8 cellular contexts compared by ENCODE assay signal in the genomic region with DNA sequence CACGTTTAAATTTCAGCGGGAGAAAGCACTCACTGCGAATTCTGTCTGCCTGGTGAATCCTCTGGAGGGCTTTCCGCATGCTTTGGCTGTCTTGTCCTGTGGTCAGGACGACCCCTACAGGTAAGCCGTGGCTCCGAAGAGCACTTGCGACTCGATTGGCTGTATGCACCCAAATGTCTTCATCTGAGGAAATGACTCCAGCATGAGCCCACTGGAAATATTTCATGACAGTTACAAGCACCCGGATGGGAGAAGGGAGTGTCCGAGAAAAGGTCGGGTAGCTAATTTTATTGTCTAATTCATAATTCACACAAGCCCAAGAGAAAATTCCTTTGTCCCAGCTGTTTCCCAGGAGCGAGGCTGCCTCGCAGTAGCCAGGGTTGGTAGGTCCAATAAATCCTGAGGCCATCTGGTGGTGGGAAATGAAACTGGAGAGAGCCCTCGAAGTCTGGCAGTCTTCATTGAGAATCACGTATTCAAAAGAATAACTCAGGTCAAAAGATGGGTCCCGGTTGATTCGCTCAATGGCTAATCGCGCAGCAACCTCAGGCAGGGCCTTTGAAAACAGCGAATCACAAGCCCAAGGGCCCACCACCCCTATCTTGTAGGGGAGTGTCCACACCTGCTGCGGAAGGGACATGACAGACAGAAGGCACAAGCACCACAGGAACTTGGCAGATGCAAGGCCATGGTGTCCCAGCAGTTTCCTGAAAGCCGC. TPM values are rescaled to one million over a fixed set of nuclear protein-coding genes. Genes with fewer than 3 reads are reported as not detected.
DNase-seq lines count a peak whose midpoint lies in the region; ATAC-seq and TF ChIP-seq lines count a peak whose summit lies in the region.

No MANE protein-coding gene starts in this region.

- H3K27ac ChIP-seq in HUES48 (ENCODE audit: low read depth, low read length) (no peak overlapping the region), RWPE2 (ENCODE audit: poor library complexity, severe bottlenecking) (no peak overlapping the region)
- no peak overlapping the region for H3K27ac ChIP-seq in CD8-positive, alpha-beta T cell (ENCODE audit: low read depth, low read length)

- H3K27ac Mint-ChIP-seq in CD8-positive, alpha-beta T cell: no peak overlapping the region

- peaks cover 6% of the 10 kb centered on the region for H3K27me3 Mint-ChIP-seq in CD8-positive, alpha-beta T cell (ENCODE audit: low read depth)

- no peaks in the 10 kb centered on the region for H3K36me3 ChIP-seq in HUES48 (ENCODE audit: control insufficient read depth, insufficient read depth, low read length)
- H3K36me3 ChIP-seq in RWPE2 (ENCODE audit: low read depth): no peaks in the 10 kb centered on the region
- H3K36me3 ChIP-seq in CD8-positive, alpha-beta T cell (ENCODE audit: insufficient read depth, low read length): no peaks in the 10 kb centered on the region

- H3K4me1 ChIP-seq in HUES48 (ENCODE audit: control insufficient read depth, insufficient read depth, low read length) (peaks cover 35% of the 10 kb centered on the region), RWPE2 (ENCODE audit: insufficient read depth, poor library complexity, severe bottlenecking) (no peaks in the 10 kb centered on the region)
- H3K4me1 ChIP-seq in CD8-positive, alpha-beta T cell (ENCODE audit: insufficient read depth, low read length): no peaks in the 10 kb centered on the region

- peak overlapping the region; percentile 59 for H3K9ac ChIP-seq in HUES48 (ENCODE audit: low read depth, low read length)

- H3K4me3 Mint-ChIP-seq in CD8-positive, alpha-beta T cell: no peak overlapping the region

- peaks cover 4% of the 10 kb centered on the region for H3K4me1 Mint-ChIP-seq in CD8-positive, alpha-beta T cell (ENCODE audit: low read depth)

- H3K9me3 ChIP-seq in HUES48 (ENCODE audit: control insufficient read depth, insufficient read depth, low read length): no peaks in the 10 kb centered on the region
- H3K9me3 ChIP-seq in RWPE2 (ENCODE audit: severe bottlenecking): no peaks in the 10 kb centered on the region
- H3K9me3 ChIP-seq in CD8-positive, alpha-beta T cell (ENCODE audit: low read length): no peaks in the 10 kb centered on the region

- H3K9me3 Mint-ChIP-seq in CD8-positive, alpha-beta T cell: no peaks in the 10 kb centered on the region

- TF ChIP-seq CTCF in RWPE2 (IDR thresholded peaks at IDR 0.05; ENCODE audit: poor library complexity, severe bottlenecking): peak; percentile 38
- peak; percentile 51 for TF ChIP-seq CTCF in fibroblast of pulmonary artery (IDR thresholded peaks at IDR 0.05; ENCODE audit: low read length, missing control alignments)
- TF ChIP-seq CTCF in CD8-positive, alpha-beta T cell (IDR thresholded peaks at IDR 0.05): no peak

- intact Hi-C loops in CD8-positive, alpha-beta T cell (cut with DNase I, micrococcal nuclease): no loop called here

- peak overlapping the region; percentile 50 for H3K4me3 ChIP-seq in HUES48 (ENCODE audit: low read depth, low read length)
- no peak overlapping the region for H3K4me3 ChIP-seq in RWPE2 (ENCODE audit: severe bottlenecking)
- peak overlapping the region; percentile 14 for H3K4me3 ChIP-seq in fibroblast of pulmonary artery (replicated peaks; ENCODE audit: low read depth, low read length)
- H3K4me3 ChIP-seq in CD8-positive, alpha-beta T cell (ENCODE audit: low read depth, low read length): no peak overlapping the region

- ATAC-seq in RWPE2 (ENCODE audit: low read depth): peak; percentile 73
- ATAC-seq in CD8-positive, alpha-beta T cell: no peak

- CTCF ChIA-PET in CD8-positive, alpha-beta T cell (lab: Charles Lee): interaction anchor here (3.4 kb wide), 1 partner anchor 10 kb away, joined by 16 read pairs; no protein-coding TSS in a partner anchor

- H3K27me3 ChIP-seq in HUES48 (ENCODE audit: control insufficient read depth, insufficient read depth, low read length): peaks cover 20% of the 10 kb centered on the region
- H3K27me3 ChIP-seq in RWPE2 (ENCODE audit: insufficient read depth, poor library complexity, severe bottlenecking): no peaks in the 10 kb centered on the region
- no peaks in the 10 kb centered on the region for H3K27me3 ChIP-seq in CD8-positive, alpha-beta T cell (ENCODE audit: insufficient read depth, low read length)

- no peaks in the 10 kb centered on the region for H3K36me3 Mint-ChIP-seq in CD8-positive, alpha-beta T cell

- POLR2A ChIA-PET in CD8-positive, alpha-beta T cell (lab: Charles Lee): no interaction called here

- DNase-seq in DMS153 treated with DMSO at 0.1 percent for 48 hours (lab: John Stamatoyannopoulos, UW; ENCODE audit: unreplicated experiment) (peak; percentile 0), DMS153 (lab: John Stamatoyannopoulos, UW) (no peak), RWPE2 (ENCODE audit: low spot score) (no peak), fibroblast of pulmonary artery (ENCODE audit: low read depth) (peak; percentile 64), occipital lobe (lab: John Stamatoyannopoulos, UW) (peak; percentile 9)
- DNase-seq in CD8-positive, alpha-beta T cell: no peak
- DNase-seq in activated T-cell treated with anti-CD3 and anti-CD28 coated beads, Interleukin-2, amount 50 U/mL, for 1 hour: no peak

RNA-seq across cellular contexts. Expression of gene GUCY2F, which starts 6.6 kb away (rescaled TPM):
- under 0.01 TPM for total RNA-seq in occipital lobe
- total RNA-seq in CD8-positive, alpha-beta T cell: not detected

Comparison
In these comparisons a context has a peak if more than half of its experiments do, and no peak if none do; other contexts are left out.
1. DNase-seq: peak in DMS153 treated with DMSO at 0.1 percent for 48 hours (single experiment), fibroblast of pulmonary artery (single experiment) and occipital lobe (single experiment); none in DMS153 (single experiment), RWPE2 (single experiment), CD8-positive, alpha-beta T cell (0 of 7) and activated T-cell treated with anti-CD3 and anti-CD28 coated beads, Interleukin-2, amount 50 U/mL, for 1 hour (single experiment).
2. H3K4me3 ChIP-seq: peak in HUES48 (single experiment) and fibroblast of pulmonary artery (single experiment); none in RWPE2 (single experiment) and CD8-positive, alpha-beta T cell (single experiment).